In genomic region chrX:48021026-48021900, GRCh38 we compare ENCODE assay signal across 1 cellular context.
TF ChIP-seq lines count a peak whose summit lies in the region.

No MANE protein-coding gene starts in this region.

TF ChIP-seq in IMR-90, 13 proteins besides CTCF, POLR2A, EP300 and RAD21:
- TF ChIP-seq CHD1 (IDR thresholded peaks at IDR 0.05; ENCODE audit: low read depth, low read length), result peak; percentile 83; the same call in 1 of the 2 replicates
- TF ChIP-seq NFE2L2 (IDR thresholded peaks at IDR 0.05; ENCODE audit: low read depth, low read length), result no peak
- TF ChIP-seq BHLHE40 (IDR thresholded peaks at IDR 0.05; ENCODE audit: low read depth, low read length), result peak; percentile 92
